ENCODE assay signal across 9 cellular contexts in the genomic region with DNA sequence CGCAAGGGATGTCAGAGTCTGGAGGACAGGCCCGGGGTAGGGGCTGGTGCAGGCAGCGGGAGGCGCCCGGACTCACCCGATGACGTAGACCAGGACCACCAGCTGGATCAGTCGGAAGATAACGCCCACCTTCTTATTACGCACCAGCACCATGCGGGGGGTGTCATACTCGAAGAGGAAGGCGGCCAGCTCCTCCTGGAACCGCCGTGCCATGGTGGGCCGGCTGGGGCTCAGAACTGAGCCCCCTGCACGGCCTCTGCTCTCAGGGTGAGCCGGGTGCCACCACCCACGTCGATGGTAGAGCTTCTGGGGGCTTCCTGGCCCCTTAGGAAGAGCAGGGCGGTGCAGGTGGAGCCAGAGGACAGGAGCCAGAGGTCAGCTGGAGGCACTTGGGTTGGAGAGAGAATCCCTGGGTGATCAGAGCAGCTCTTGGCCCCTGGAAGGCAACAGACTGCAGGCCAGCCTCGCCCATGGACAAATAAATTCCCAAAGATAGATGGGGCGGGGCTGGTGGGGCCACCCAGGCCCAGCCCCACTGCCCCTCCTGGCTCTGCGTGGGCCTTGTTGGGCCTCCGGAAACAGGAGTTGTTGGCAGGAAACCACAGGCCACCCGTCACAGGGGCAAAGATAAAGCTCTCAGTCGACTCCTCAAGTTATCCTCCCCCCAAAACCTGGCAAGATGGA. TPM values are rescaled to one million over a fixed set of nuclear protein-coding genes. Genes with fewer than 3 reads are reported as not detected.
DNase-seq lines count a peak whose midpoint lies in the region; ATAC-seq, FAIRE-seq and TF ChIP-seq lines count a peak whose summit lies in the region.
"Had no signal": no experiment of that assay in that cellular context is flagged by ENCODE, and none has a peak within 500 bp of the region (broad histone marks: within the 10 kb centered on the region; RNA-seq: fewer than 3 reads in every experiment).

A gene (minus strand): TSS at position 453 of the 684 bp plus-strand sequence. CDS start 240 bp downstream, at position 213.

- 25% methylated on average over 8 of the region's 27 CpGs for WGBS in HepG2 (ENCODE audit: low lambda C conversion rate)
- 58 to 75% methylated on average over 18 to 27 of the region's 27 CpGs for WGBS in tibial nerve, 2 donors
- WGBS in thyroid gland, 2 donors, result 91 to 92% methylated on average over 19 to 20 of the region's 27 CpGs

- no peak for ATAC-seq in HepG2
- ATAC-seq in HG02678 (IDR thresholded peaks at IDR 0.05; ENCODE audit: unreplicated experiment), result no peak

- H3K9me3 ChIP-seq in HepG2 (ENCODE audit: low read length) (no peaks in the 10 kb centered on the region), tibial nerve (no peaks in the 10 kb centered on the region), thyroid gland (no peaks in the 10 kb centered on the region)

- H3K4me1 Mint-ChIP-seq in activated CD4-positive, alpha-beta memory T cell treated with anti-CD3 and anti-CD28 coated beads for 36 hours (ENCODE audit: low read depth), result peaks cover 31% of the 10 kb centered on the region

- H3K27ac Mint-ChIP-seq in activated CD4-positive, alpha-beta memory T cell treated with anti-CD3 and anti-CD28 coated beads for 36 hours, result no peak within 1 kb of the TSS

- no peak for FAIRE-seq in HepG2 (lab: Jason Lieb, UNC)

- no peaks in the 10 kb centered on the region for H3K79me2 ChIP-seq in HepG2 (ENCODE audit: insufficient read depth, low read length)

- H3K4me3 ChIP-seq in HepG2 (replicated peaks in 1 of 3; ENCODE audit: insufficient read depth in 1 of 3, low read depth in 2 of 3, low read length in 3 of 3) (no peak within 1 kb of the TSS), tibial nerve (peak within 1 kb of the TSS in 2 of 4 donors; percentile 18 to 24), thyroid gland (replicated peaks in 1 of 3) (no peak within 1 kb of the TSS)

- CTCF ChIA-PET in activated CD4-positive, alpha-beta memory T cell treated with anti-CD3 and anti-CD28 coated beads for 36 hours (lab: Charles Lee), result interaction anchor here (0.8 to 4.8 kb wide), 6 partner anchors 63 to 178 kb away, joined by 3 to 91 read pairs (median 3); no protein-coding TSS in a partner anchor
- CTCF ChIA-PET in HepG2 (lab: Yijun Ruan, JAX; ENCODE audit: low intra/inter-chr PET ratio, low total read pairs), result no interaction called here

- H3K27me3 ChIP-seq in HepG2 (ENCODE audit: control insufficient read depth in 1 of 2, insufficient read depth in 2 of 2, low read length in 2 of 2), result peaks cover 2 to 42% of the 10 kb centered on the region in 2 experiments; a peak in 4 of 5 replicates
- H3K27me3 ChIP-seq in tibial nerve, result no peaks in the 10 kb centered on the region
- H3K27me3 ChIP-seq in thyroid gland, result no peaks in the 10 kb centered on the region

- H3K36me3 ChIP-seq in HepG2 (replicated peaks in 1 of 2; ENCODE audit: control insufficient read depth in 1 of 2, insufficient read depth in 2 of 2, low read length in 2 of 2), result no peaks in the 10 kb centered on the region
- no peaks in the 10 kb centered on the region for H3K36me3 ChIP-seq in tibial nerve
- no peaks in the 10 kb centered on the region for H3K36me3 ChIP-seq in thyroid gland

- H3K9ac ChIP-seq in HepG2 (ENCODE audit: insufficient read depth, low read depth, low read length), result no peak within 1 kb of the TSS

- TF ChIP-seq RAD21 in HepG2 (CRISPR knock-in tag; IDR thresholded peaks at IDR 0.05), result no peak

- H3K27me3 Mint-ChIP-seq in activated CD4-positive, alpha-beta memory T cell treated with anti-CD3 and anti-CD28 coated beads for 36 hours, result no peaks in the 10 kb centered on the region

- peak; percentile 18 for DNase-seq in activated naive CD4-positive, alpha-beta T cell treated with Interleukin-2 at 50 U/mL for 16 hours
- DNase-seq in activated naive CD4-positive, alpha-beta T cell treated with anti-CD3 and anti-CD28 coated beads, Interleukin-2, amount 50 U/mL, for 16 hours, result no peak
- DNase-seq in activated CD4-positive, alpha-beta memory T cell treated with anti-CD3 and anti-CD28 coated beads for 36 hours, result peak; percentile 64
- DNase-seq in HepG2 (ENCODE audit: low spot score) (no peak), tibial nerve (ENCODE audit: low spot score in 2 of 2) (no peak), thyroid gland (no peak), NCI-H2081 (lab: John Stamatoyannopoulos, UW) (no peak)

- peaks cover 32% of the 10 kb centered on the region for H3K4me1 ChIP-seq in HepG2 (ENCODE audit: insufficient read depth, low read length)
- H3K4me1 ChIP-seq in tibial nerve, result peaks cover 0 to 34% (median 14%) of the 10 kb centered on the region in 4 donors
- H3K4me1 ChIP-seq in thyroid gland, result peaks cover 0 to 13% of the 10 kb centered on the region in 2 donors

- H3K27ac ChIP-seq in HepG2 (ENCODE audit: extremely low read length, insufficient read depth, low read length) (no peak within 1 kb of the TSS), tibial nerve (peak within 1 kb of the TSS in 3 of 4 donors; percentile 36 to 58 (median 57)), thyroid gland (no peak within 1 kb of the TSS)

- TF ChIP-seq CTCF in HepG2 (CRISPR knock-in tag; IDR thresholded peaks at IDR 0.05) (no peak), tibial nerve (IDR thresholded peaks at IDR 0.05) (no peak), thyroid gland (IDR thresholded peaks at IDR 0.05) (no peak)

- no peak within 1 kb of the TSS for H3K4me3 Mint-ChIP-seq in activated CD4-positive, alpha-beta memory T cell treated with anti-CD3 and anti-CD28 coated beads for 36 hours

- TF ChIP-seq POLR2A in HepG2 (IDR thresholded peaks at IDR 0.05; ENCODE audit: insufficient read depth in 1 of 2, low read depth in 2 of 2, low read length in 2 of 2) (no peak), tibial nerve (IDR thresholded peaks at IDR 0.05) (peak in 1 of 2 donors; percentile 15), thyroid gland (IDR thresholded peaks at IDR 0.05) (no peak)

- intact Hi-C loops in activated CD4-positive, alpha-beta memory T cell treated with anti-CD3 and anti-CD28 coated beads for 36 hours (cut with micrococcal nuclease), result loop anchor here (10.0 kb wide), 1 partner anchor 229 kb away; a partner anchor contains a TSS
- intact Hi-C loops in HepG2 (cut with micrococcal nuclease; ENCODE audit: unreplicated experiment) (no loop called here), thyroid gland (cut with DNase I) (no loop called here)

- POLR2A ChIA-PET in activated CD4-positive, alpha-beta memory T cell treated with anti-CD3 and anti-CD28 coated beads for 36 hours (lab: Charles Lee), result interaction anchor here (1.2 kb wide), 1 partner anchor 9 kb away, joined by 4 read pairs; no protein-coding TSS in a partner anchor
- POLR2A ChIA-PET in HepG2 (lab: Yijun Ruan, JAX), result interaction anchor here (0.9 kb wide), 1 partner anchor 12 kb away, joined by 3 read pairs; no protein-coding TSS in a partner anchor

- in situ Hi-C loops in HepG2 (cut with HindIII; ENCODE audit: extremely low pct_ligation_motif_present, low pct_unique_long_range_greater_than_20kb), result loop anchor here (10.0 kb wide), 1 partner anchor 159 kb away; no protein-coding TSS in a partner anchor

- H3K4me2 ChIP-seq in HepG2 (ENCODE audit: low read depth, low read length), result no peak within 1 kb of the TSS

- no peaks in the 10 kb centered on the region for H3K36me3 Mint-ChIP-seq in activated CD4-positive, alpha-beta memory T cell treated with anti-CD3 and anti-CD28 coated beads for 36 hours

- TF ChIP-seq EP300 in HepG2 (IDR thresholded peaks at IDR 0.05; ENCODE audit: low read depth in 2 of 2, low read length in 2 of 2) (no peak), HepG2 (CRISPR knock-in tag; IDR thresholded peaks at IDR 0.05; ENCODE audit: borderline replicate concordance) (no peak), tibial nerve (IDR thresholded peaks at IDR 0.05) (no peak)

- BruUV-seq in HepG2 (replicated peaks; lab: Mats Ljungman, UMichigan), result no TSS peak

- no peaks in the 10 kb centered on the region for H3K9me3 Mint-ChIP-seq in activated CD4-positive, alpha-beta memory T cell treated with anti-CD3 and anti-CD28 coated beads for 36 hours

- no peaks in the 10 kb centered on the region for H4K20me1 ChIP-seq in HepG2 (ENCODE audit: insufficient read depth, low read length)

- H2AFZ ChIP-seq in HepG2 (ENCODE audit: low read length), result no peak within 1 kb of the TSS

TF ChIP-seq in HepG2, 621 proteins besides CTCF, POLR2A, EP300 and RAD21 (continues in another document):
- TF ChIP-seq CREB1 (IDR thresholded peaks at IDR 0.05) (0 out of 2 replicates have a peak, but pooled peaks have one; percentile 51), CREB1 (CRISPR knock-in tag; IDR thresholded peaks at IDR 0.05) (no peak)

RNA-seq across cellular contexts. Expression of the gene that starts here (rescaled TPM):
- under 1 TPM; 0.43 to 0.44 TPM for total RNA-seq in activated CD4-positive, alpha-beta memory T cell treated with anti-CD3 and anti-CD28 coated beads for 36 hours
- 0.04 TPM in 1 of 2 replicates, not detected in the other for total RNA-seq in HepG2 (2016; rRNA removed; fragmentation: Illumina TruSeq; extraction: Trizol)
- not detected in 2 replicates for total RNA-seq in HepG2 (2016; cell fraction: cytosol; rRNA removed; fragmentation: Illumina TruSeq; extraction: Trizol; ENCODE audit: low read depth)
- 0.04 TPM in 1 of 2 replicates, not detected in the other for total RNA-seq in HepG2 (2016; cell fraction: insoluble cytoplasmic fraction; rRNA removed; fragmentation: Illumina TruSeq; extraction: Trizol)
- total RNA-seq in HepG2 (2016; cell fraction: membrane; rRNA removed; fragmentation: Illumina TruSeq; extraction: Trizol), result not detected in 2 replicates
- total RNA-seq in HepG2 (2016; cell fraction: nucleus; rRNA removed; fragmentation: Illumina TruSeq; extraction: Trizol), result 0.12 TPM in 1 of 2 replicates, not detected in the other
- 0.50 and 0.84 TPM in 2 replicates for polyA plus RNA-seq in HepG2 (2011; rRNA removed)
- 0.12 and 0.33 TPM in 2 replicates for polyA plus RNA-seq in HepG2 (2011; cell fraction: cytosol; rRNA removed)
- 2.2 and 2.3 TPM in 2 replicates for polyA plus RNA-seq in HepG2 (2011; cell fraction: nucleus; rRNA removed)
- polyA plus RNA-seq in HepG2 (2012), result 0.20 and 0.44 TPM in 2 replicates
- polyA plus RNA-seq in HepG2 (2016; cell fraction: cytosol; fragmentation: Illumina TruSeq; extraction: Trizol; ENCODE audit: low read depth), result not detected in 2 replicates
- not detected in 2 replicates for polyA plus RNA-seq in HepG2 (2016; cell fraction: insoluble cytoplasmic fraction; fragmentation: Illumina TruSeq; extraction: Trizol; ENCODE audit: low read depth)
- not detected in 2 replicates for polyA plus RNA-seq in HepG2 (2016; cell fraction: membrane; fragmentation: Illumina TruSeq; extraction: Trizol; ENCODE audit: low read depth)
- 0.15 TPM in 1 of 2 replicates, not detected in the other for polyA plus RNA-seq in HepG2 (2016; cell fraction: nucleus; fragmentation: Illumina TruSeq; extraction: Trizol; ENCODE audit: insufficient read depth, low read depth)
- polyA minus RNA-seq in HepG2 (2011; rRNA and poly(A)+ RNA removed; ENCODE audit: low replicate concordance), result 0.19 and 0.34 TPM in 2 replicates
- 0.18 TPM in 1 of 2 replicates, not detected in the other for polyA minus RNA-seq in HepG2 (2011; cell fraction: cytosol; rRNA and poly(A)+ RNA removed)
- 0.39 and 0.62 TPM in 2 replicates for polyA minus RNA-seq in HepG2 (2011; cell fraction: nucleus; rRNA and poly(A)+ RNA removed)
- total RNA-seq in tibial nerve, result 1 to 10 TPM in 3 of 4 donors, under 1 TPM in 1; 0.87 to 8.6 (median 4.9) TPM
- under 1 TPM in 3 of 4 donors, not detected in 1; 0.11 to 0.54 (median 0.21) TPM for total RNA-seq in thyroid gland
- total RNA-seq: dermis microvascular lymphatic vessel endothelial cell had no signal

Comparison
In these comparisons a context has a peak if more than half of its experiments do, and no peak if none do; other contexts are left out.
1. Peak in DNase-seq in activated CD4-positive, alpha-beta memory T cell treated with anti-CD3 and anti-CD28 coated beads for 36 hours; RNA of the gene not detected or under 1 TPM.
2. H3K27ac ChIP-seq: peak in tibial nerve (3 of 4); none in HepG2 (single experiment) and thyroid gland (0 of 3).